8 cellular contexts compared by ENCODE assay signal in the genomic region with DNA sequence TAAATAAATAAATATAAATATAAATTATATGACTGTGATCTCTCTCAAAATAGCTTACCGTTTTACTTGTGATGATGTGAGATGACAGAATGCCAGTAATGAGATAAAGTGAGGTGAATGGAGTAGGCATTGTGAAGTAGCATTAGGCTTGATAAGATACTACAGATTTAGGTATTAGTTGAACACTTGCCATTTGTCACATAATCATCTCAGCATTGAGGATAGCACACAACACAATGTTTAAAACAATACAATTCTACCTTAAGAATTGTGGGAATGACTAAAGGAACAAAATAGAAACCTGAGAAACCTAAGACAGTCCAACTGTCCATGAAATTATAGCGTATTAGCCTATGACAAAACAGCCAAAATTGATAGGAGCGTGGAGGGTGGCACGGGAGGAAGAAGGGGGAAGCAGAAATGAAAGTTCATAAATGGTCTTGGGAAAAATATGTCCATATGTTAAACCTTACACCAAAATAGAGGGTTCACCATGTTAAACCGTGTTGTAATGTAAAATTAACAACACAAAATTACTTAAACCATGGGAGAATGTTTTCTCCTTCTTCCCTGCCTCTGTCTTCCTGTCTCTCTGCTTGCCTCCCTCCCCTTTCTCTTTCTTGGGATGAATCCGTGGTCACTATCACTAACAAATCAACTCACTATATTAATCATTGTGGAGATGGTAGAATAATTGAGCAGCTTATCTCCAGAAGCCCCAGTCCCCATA. TPM values are rescaled to one million over a fixed set of nuclear protein-coding genes. Genes with fewer than 3 reads are reported as not detected.
DNase-seq lines count a peak whose midpoint lies in the region; ATAC-seq, FAIRE-seq and TF ChIP-seq lines count a peak whose summit lies in the region.

No MANE protein-coding gene starts in this region.

- peak overlapping the region; percentile 82 for H2AFZ ChIP-seq in osteoblast (ENCODE audit: low read length)

- H3K79me2 ChIP-seq in osteoblast (ENCODE audit: insufficient read depth, low read length): no peaks in the 10 kb centered on the region

- no peak for FAIRE-seq in RCC 7860 (lab: Jason Lieb, UNC)

- no peaks in the 10 kb centered on the region for H3K9me3 ChIP-seq in osteoblast (ENCODE audit: low read depth, low read length)

- H3K36me3 Mint-ChIP-seq in endothelial cell (ENCODE audit: low read depth, unreplicated experiment): no peaks in the 10 kb centered on the region

- no peak for TF ChIP-seq CTCF in endothelial cell (IDR thresholded peaks at IDR 0.05; ENCODE audit: unreplicated experiment)
- no peak for TF ChIP-seq CTCF in osteoblast (IDR thresholded peaks at IDR 0.05; ENCODE audit: extremely low read depth, low read depth, low read length)

- no peaks in the 10 kb centered on the region for H3K36me3 ChIP-seq in osteoblast (ENCODE audit: insufficient read depth, low read length)

- H3K27me3 ChIP-seq in osteoblast (ENCODE audit: insufficient read depth, low read length): no peaks in the 10 kb centered on the region

- peaks cover 16% of the 10 kb centered on the region for H3K4me1 ChIP-seq in osteoblast (ENCODE audit: insufficient read depth, low read length)

- no peaks in the 10 kb centered on the region for H4K20me1 ChIP-seq in osteoblast (ENCODE audit: insufficient read depth, low read length)

- peak overlapping the region; percentile 83 for H3K4me2 ChIP-seq in osteoblast (ENCODE audit: insufficient read depth, low read length)

- peak overlapping the region; percentile 91 for H3K27ac ChIP-seq in osteoblast (ENCODE audit: low read depth, low read length)

- H3K27ac Mint-ChIP-seq in endothelial cell (ENCODE audit: unreplicated experiment): peak overlapping the region; percentile 99

- no peak for ATAC-seq in GM21576 (IDR thresholded peaks at IDR 0.05; ENCODE audit: unreplicated experiment)

- peak overlapping the region; percentile 96 for H3K4me3 Mint-ChIP-seq in endothelial cell (ENCODE audit: unreplicated experiment)

- peak overlapping the region; percentile 83 for H3K4me3 ChIP-seq in osteoblast (ENCODE audit: insufficient read depth, low read length)

- DNase-seq in DMS53 treated with DMSO at 0.1 percent for 48 hours (lab: John Stamatoyannopoulos, UW; ENCODE audit: unreplicated experiment) (peak; percentile 27), DMS53 (lab: John Stamatoyannopoulos, UW) (no peak), RCC 7860 (ENCODE audit: low spot score) (peak; percentile 25), endothelial cell (ENCODE audit: low spot score) (no peak), osteoblast (ENCODE audit: insufficient read length, low spot score, missing footprints) (peak; percentile 44), NCI-H2227 (lab: John Stamatoyannopoulos, UW; ENCODE audit: unreplicated experiment) (no peak), EL (no peak)

- no peaks in the 10 kb centered on the region for H3K9me3 Mint-ChIP-seq in endothelial cell (ENCODE audit: unreplicated experiment)

- H3K27me3 Mint-ChIP-seq in endothelial cell (ENCODE audit: unreplicated experiment): peaks cover 5% of the 10 kb centered on the region

- peaks cover 12% of the 10 kb centered on the region for H3K4me1 Mint-ChIP-seq in endothelial cell (ENCODE audit: unreplicated experiment)

RNA-seq across cellular contexts. Expression of gene HFE, which starts 33.1 kb away (rescaled TPM):
- total RNA-seq in endothelial cell (ENCODE audit: unreplicated experiment): 1.2 TPM
- 14.1 and 15.9 TPM in 2 replicates for total RNA-seq in osteoblast

Comparison
In these comparisons a context has a peak if more than half of its experiments do, and no peak if none do; other contexts are left out.
1. DNase-seq: peak in DMS53 treated with DMSO at 0.1 percent for 48 hours (single experiment), RCC 7860 (single experiment) and osteoblast (single experiment); none in DMS53 (single experiment), endothelial cell (single experiment), NCI-H2227 (single experiment) and EL (single experiment).